ENCODE assay signal across 10 cellular contexts in the genomic region with DNA sequence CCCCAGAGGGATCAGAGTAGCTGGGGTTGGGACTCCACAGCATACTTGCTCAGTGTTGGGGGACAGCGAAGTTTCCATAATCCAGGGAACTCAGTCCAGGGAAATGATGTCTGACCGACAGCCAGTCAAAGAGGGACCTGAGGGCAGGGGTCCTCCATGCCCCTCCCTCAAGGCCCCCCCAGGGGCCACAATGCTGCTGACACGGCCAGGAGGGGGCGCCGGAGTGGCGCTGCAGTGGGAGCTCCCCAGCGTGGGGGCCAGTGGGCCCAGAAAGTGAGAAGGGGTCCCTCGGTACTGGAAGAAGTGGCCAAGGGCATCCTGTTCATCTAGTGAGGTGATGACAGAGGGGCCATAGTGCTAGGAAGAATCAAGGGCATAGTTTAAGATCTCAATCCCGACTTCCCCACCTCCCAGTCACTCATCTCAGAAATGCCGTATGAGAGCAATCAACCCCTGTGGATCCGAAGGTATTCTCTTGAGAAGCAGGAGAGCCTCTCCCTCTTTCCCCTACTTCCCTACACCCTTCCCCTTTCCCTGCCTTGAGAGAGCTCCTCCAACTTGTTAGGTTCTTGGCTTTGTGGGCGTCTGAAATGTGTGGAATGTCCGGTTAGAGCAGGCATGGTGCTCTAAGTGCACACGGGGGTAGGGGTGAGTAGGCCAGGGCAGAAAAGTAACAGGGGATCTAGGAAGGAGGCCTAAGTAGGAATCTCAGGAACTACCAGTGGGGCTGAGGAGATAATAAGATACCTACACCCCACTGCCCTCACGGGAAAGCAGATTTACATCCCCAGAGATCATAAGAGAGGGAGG. TPM values are rescaled to one million over a fixed set of nuclear protein-coding genes. Genes with fewer than 3 reads are reported as not detected.
DNase-seq lines count a peak whose midpoint lies in the region; ATAC-seq, FAIRE-seq and TF ChIP-seq lines count a peak whose summit lies in the region.
"Had no signal": no experiment of that assay in that cellular context is flagged by ENCODE, and none has a peak within 500 bp of the region (broad histone marks: within the 10 kb centered on the region; RNA-seq: fewer than 3 reads in every experiment).

No MANE protein-coding gene starts in this region.

- H3K4me1 ChIP-seq in kidney (ENCODE audit: control insufficient read depth in 1 of 2, insufficient read depth in 1 of 2, low read depth in 1 of 2, low read length in 2 of 2): peaks cover 5 to 11% of the 10 kb centered on the region in 2 donors

- peaks cover 24 to 32% of the 10 kb centered on the region in 2 donors for H3K36me3 ChIP-seq in kidney (ENCODE audit: control insufficient read depth in 1 of 2, insufficient read depth in 2 of 2, low read length in 2 of 2)

- H3K4me3 ChIP-seq in AG09309 (ENCODE audit: control insufficient read depth, low read depth, low read length) (no peak overlapping the region), WI38 (ENCODE audit: low read depth, low read length) (no peak overlapping the region), kidney (ENCODE audit: low read length in 2 of 2) (no peak overlapping the region)
- H3K4me3 ChIP-seq: SK-N-MC had no signal

- FAIRE-seq in H54 (lab: Jason Lieb, UNC) (no peak), kidney (lab: Jason Lieb, UNC) (no peak)

- no peak overlapping the region for H3K27ac ChIP-seq in kidney (ENCODE audit: low read depth in 2 of 2, low read length in 2 of 2)
- H3K27ac ChIP-seq: neutrophil, SK-N-MC had no signal

- no peaks in the 10 kb centered on the region for H3K36me3 Mint-ChIP-seq in activated naive CD4-positive, alpha-beta T cell treated with anti-CD3 and anti-CD28 coated beads, Interleukin-2, amount 50 U/mL, for 72 hours

- no peaks in the 10 kb centered on the region for H3K9me3 Mint-ChIP-seq in activated naive CD4-positive, alpha-beta T cell treated with anti-CD3 and anti-CD28 coated beads, Interleukin-2, amount 50 U/mL, for 72 hours

- no peak overlapping the region for H3K9ac ChIP-seq in kidney (ENCODE audit: low read length in 2 of 2)

- no peak for DNase-seq in AG09309 (ENCODE audit: low read depth)
- peak; percentile 49 for DNase-seq in H54 (ENCODE audit: insufficient read length, low spot score)
- DNase-seq in kidney: peak; percentile 66
- no peak for DNase-seq in effector CD4-positive, alpha-beta T cell
- DNase-seq in activated naive CD4-positive, alpha-beta T cell treated with anti-CD3 and anti-CD28 coated beads, Interleukin-2, amount 50 U/mL, for 72 hours (ENCODE audit: low spot score in 2 of 2): no peak
- DNase-seq in ecto neural progenitor cell (ENCODE audit: low spot score): no peak

- no peak for ATAC-seq in activated naive CD4-positive, alpha-beta T cell treated with anti-CD3 and anti-CD28 coated beads, Interleukin-2, amount 50 U/mL, for 72 hours
- ATAC-seq in HG03045 (IDR thresholded peaks at IDR 0.05; ENCODE audit: unreplicated experiment): no peak

- intact Hi-C loops in kidney (cut with DNase I): loop anchor here (5.0 to 10.0 kb wide), 2 partner anchors 118 to 165 kb away; no protein-coding TSS in a partner anchor

- TF ChIP-seq POLR2A in H54 (IDR thresholded peaks at IDR 0.05; ENCODE audit: low read depth, low read length): no peak

- no peak overlapping the region for H3K27ac Mint-ChIP-seq in activated naive CD4-positive, alpha-beta T cell treated with anti-CD3 and anti-CD28 coated beads, Interleukin-2, amount 50 U/mL, for 72 hours

- H3K9me3 ChIP-seq in kidney (ENCODE audit: control insufficient read depth in 1 of 2, low read length in 2 of 2): no peaks in the 10 kb centered on the region
- H3K9me3 ChIP-seq: neutrophil had no signal

- TF ChIP-seq CTCF in AG09309 (IDR thresholded peaks at IDR 0.05; ENCODE audit: control insufficient read depth, insufficient read depth, low read depth, low read length, missing control alignments): peak; percentile 57
- TF ChIP-seq CTCF in WI38 (IDR thresholded peaks at IDR 0.05; ENCODE audit: low read depth, low read length): peak; percentile 54
- TF ChIP-seq CTCF in kidney (IDR thresholded peaks at IDR 0.05; ENCODE audit: borderline replicate concordance, extremely low read depth, insufficient read depth): peak; percentile 2

RNA-seq across cellular contexts. Expression of a gene that starts 4.1 kb away (rescaled TPM):
- total RNA-seq in kidney: 3.8 TPM
- polyA plus RNA-seq in kidney (ENCODE audit: insufficient read depth, low read depth, low replicate concordance): 5.5 TPM
- total RNA-seq in activated naive CD4-positive, alpha-beta T cell treated with anti-CD3 and anti-CD28 coated beads, Interleukin-2, amount 50 U/mL, for 72 hours: 1 to 10 TPM; 2.6 to 3.9 TPM

RNA-seq across cellular contexts. Expression of a gene that starts 9.3 kb away (rescaled TPM):
- 36.9 TPM for total RNA-seq in kidney
- polyA plus RNA-seq in kidney (ENCODE audit: insufficient read depth, low read depth, low replicate concordance): 12.5 TPM
- 10 to 100 TPM; 28.6 to 33.5 TPM for total RNA-seq in activated naive CD4-positive, alpha-beta T cell treated with anti-CD3 and anti-CD28 coated beads, Interleukin-2, amount 50 U/mL, for 72 hours

RNA-seq across cellular contexts. Expression of a gene that starts 25.6 kb away (rescaled TPM):
- total RNA-seq in kidney: 30.0 TPM
- polyA plus RNA-seq in kidney (ENCODE audit: insufficient read depth, low read depth, low replicate concordance): 16.1 TPM
- total RNA-seq in activated naive CD4-positive, alpha-beta T cell treated with anti-CD3 and anti-CD28 coated beads, Interleukin-2, amount 50 U/mL, for 72 hours: 10 to 100 TPM; 15.1 to 26.2 TPM

RNA-seq across cellular contexts. Expression of a gene that starts 25.7 kb away (rescaled TPM):
- 18.0 TPM for total RNA-seq in kidney
- 12.3 TPM for polyA plus RNA-seq in kidney (ENCODE audit: insufficient read depth, low read depth, low replicate concordance)
- 10 to 100 TPM; 10.7 to 12.6 TPM for total RNA-seq in activated naive CD4-positive, alpha-beta T cell treated with anti-CD3 and anti-CD28 coated beads, Interleukin-2, amount 50 U/mL, for 72 hours

RNA-seq across cellular contexts. Expression of a gene that starts 36.1 kb away (rescaled TPM):
- 1.2 TPM for total RNA-seq in kidney
- 0.71 TPM for polyA plus RNA-seq in kidney (ENCODE audit: insufficient read depth, low read depth, low replicate concordance)
- total RNA-seq in activated naive CD4-positive, alpha-beta T cell treated with anti-CD3 and anti-CD28 coated beads, Interleukin-2, amount 50 U/mL, for 72 hours: under 1 TPM; 0.50 to 0.53 TPM

Comparison
In these comparisons a context has a peak if more than half of its experiments do, and no peak if none do; other contexts are left out.
1. DNase-seq: peak in H54 (single experiment) and kidney (single experiment); none in AG09309 (single experiment), effector CD4-positive, alpha-beta T cell (single experiment), activated naive CD4-positive, alpha-beta T cell treated with anti-CD3 and anti-CD28 coated beads, Interleukin-2, amount 50 U/mL, for 72 hours (0 of 2) and ecto neural progenitor cell (single experiment).
2. CTCF ChIP-seq: peak in every context shown above with its lines; median percentile 57 in AG09309; 54 in WI38; 2 in kidney.